In the genomic region with DNA sequence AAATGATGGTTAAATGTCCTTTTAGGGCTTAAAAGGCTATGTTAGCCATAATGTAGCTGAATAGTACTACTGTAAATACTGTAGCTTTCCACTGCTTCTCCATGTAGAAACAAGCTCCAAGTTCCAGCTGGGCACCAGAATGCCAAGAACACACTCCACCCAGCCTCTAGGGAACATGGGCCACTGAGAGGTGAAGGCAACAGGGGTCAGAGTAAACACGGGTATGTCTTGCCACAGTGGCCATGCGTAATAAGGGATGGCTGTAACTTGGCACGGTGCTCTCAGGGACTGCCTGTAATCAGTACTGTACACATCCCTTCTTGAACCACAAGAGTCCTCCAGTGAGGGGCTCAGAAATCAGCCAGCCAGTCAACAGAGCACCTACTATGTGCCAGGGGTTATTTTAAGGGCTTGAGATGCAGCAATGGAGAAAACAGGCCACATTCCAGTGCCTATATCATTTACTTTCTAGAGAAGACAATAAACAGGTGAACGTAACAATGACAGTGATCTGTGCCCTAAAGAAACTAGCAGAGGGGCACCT, we compare ENCODE assay signal across 23 cellular contexts.
"Had no signal": no experiment of that assay in that cellular context is flagged by ENCODE, and none has a peak within 500 bp of the region (broad histone marks: within the 10 kb centered on the region; RNA-seq: fewer than 3 reads in every experiment).

No MANE protein-coding gene starts in this region.

- H3K27ac Mint-ChIP-seq: activated CD4-positive, alpha-beta memory T cell treated with anti-CD3 and anti-CD28 coated beads for 36 hours; activated CD4-positive, alpha-beta T cell treated with anti-CD3 and anti-CD28 coated beads for 36 hours; activated naive CD8-positive, alpha-beta T cell treated with anti-CD3 and anti-CD28 coated beads, Interleukin-2, amount 10 ng/mL, durations not matched to agents 7 days and 5 days; dendritic cell treated with granulocyte-macrophage colony-stimulating factor and Interleukin-4, amounts not matched to agents 40 ng/mL and 50 ng/mL, for 4 days; stimulated activated memory B cell treated with anti-CD40 and anti-IgM and Interleukin-4, amounts not matched to agents 10 μg/mL and 1 μg/mL and 100 μg/mL, for 72 hours; WTC11 had no signal

- H3K9me3 ChIP-seq: lower lobe of right lung, transverse colon, uterus had no signal

- H3K4me1 Mint-ChIP-seq: activated CD4-positive, alpha-beta T cell treated with anti-CD3 and anti-CD28 coated beads for 36 hours; activated naive CD8-positive, alpha-beta T cell treated with anti-CD3 and anti-CD28 coated beads, Interleukin-2, amount 10 ng/mL, durations not matched to agents 7 days and 5 days; WTC11 had no signal

- H3K27me3 Mint-ChIP-seq: activated CD4-positive, alpha-beta memory T cell treated with anti-CD3 and anti-CD28 coated beads for 36 hours; activated CD4-positive, alpha-beta T cell treated with anti-CD3 and anti-CD28 coated beads for 36 hours; activated naive CD8-positive, alpha-beta T cell treated with anti-CD3 and anti-CD28 coated beads, Interleukin-2, amount 10 ng/mL, durations not matched to agents 7 days and 5 days; dendritic cell treated with granulocyte-macrophage colony-stimulating factor and Interleukin-4, amounts not matched to agents 40 ng/mL and 50 ng/mL, for 4 days; naive B cell; stimulated activated memory B cell treated with anti-CD40 and anti-IgM and Interleukin-4, amounts not matched to agents 10 μg/mL and 1 μg/mL and 100 μg/mL, for 72 hours had no signal

- H3K4me3 Mint-ChIP-seq: activated CD4-positive, alpha-beta memory T cell treated with anti-CD3 and anti-CD28 coated beads for 36 hours; activated CD4-positive, alpha-beta T cell treated with anti-CD3 and anti-CD28 coated beads for 36 hours; activated naive CD8-positive, alpha-beta T cell treated with anti-CD3 and anti-CD28 coated beads, Interleukin-2, amount 10 ng/mL, durations not matched to agents 7 days and 5 days; dendritic cell treated with granulocyte-macrophage colony-stimulating factor and Interleukin-4, amounts not matched to agents 40 ng/mL and 50 ng/mL, for 4 days; naive B cell; stimulated activated memory B cell treated with anti-CD40 and anti-IgM and Interleukin-4, amounts not matched to agents 10 μg/mL and 1 μg/mL and 100 μg/mL, for 72 hours; WTC11 had no signal

- H3K27ac ChIP-seq: cardiac muscle cell, lower lobe of right lung, transverse colon, uterus had no signal

- FAIRE-seq: endometrium, kidney, small intestine had no signal

- H3K9me3 Mint-ChIP-seq: activated CD4-positive, alpha-beta memory T cell treated with anti-CD3 and anti-CD28 coated beads for 36 hours; activated naive CD8-positive, alpha-beta T cell treated with anti-CD3 and anti-CD28 coated beads, Interleukin-2, amount 10 ng/mL, durations not matched to agents 7 days and 5 days; dendritic cell treated with granulocyte-macrophage colony-stimulating factor and Interleukin-4, amounts not matched to agents 40 ng/mL and 50 ng/mL, for 4 days; naive B cell; stimulated activated memory B cell treated with anti-CD40 and anti-IgM and Interleukin-4, amounts not matched to agents 10 μg/mL and 1 μg/mL and 100 μg/mL, for 72 hours; WTC11 had no signal

- H3K27me3 ChIP-seq: cardiac muscle cell, transverse colon, uterus had no signal

- H3K4me3 ChIP-seq: cardiac muscle cell, lower lobe of right lung, transverse colon, uterus had no signal

- DNase-seq: activated CD4-positive, alpha-beta memory T cell treated with anti-CD3 and anti-CD28 coated beads for 36 hours; activated CD4-positive, alpha-beta T cell treated with anti-CD3 and anti-CD28 coated beads for 36 hours; activated effector memory CD4-positive, alpha-beta T cell treated with anti-CD3 and anti-CD28 coated beads, Interleukin-2, amount 50 U/mL, for 16 hours; activated naive CD8-positive, alpha-beta T cell treated with anti-CD3 and anti-CD28 coated beads, Interleukin-2, amount 10 ng/mL, durations not matched to agents 7 days and 5 days; effector CD4-positive, alpha-beta T cell; foreskin melanocyte; kidney; lower lobe of right lung; mesendoderm; naive B cell; nucleus accumbens; posterior cingulate gyrus; small intestine; stimulated activated CD4-positive, alpha-beta T cell treated with anti-CD3 and anti-CD28 coated beads, Interleukin-2, amount 100 ng/mL, for 24 hours; T1000; transverse colon; uterus had no signal

- H3K36me3 ChIP-seq: uterus had no signal

- ATAC-seq: activated CD4-positive, alpha-beta T cell treated with anti-CD3 and anti-CD28 coated beads for 36 hours; lower lobe of right lung; sciatic nerve; stimulated activated memory B cell treated with anti-CD40 and anti-IgM and Interleukin-4, amounts not matched to agents 10 μg/mL and 1 μg/mL and 100 μg/mL, for 72 hours; WTC11 had no signal

- H3K4me1 ChIP-seq: lower lobe of right lung, transverse colon, uterus had no signal
